8 cellular contexts compared by ENCODE assay signal in the genomic region with DNA sequence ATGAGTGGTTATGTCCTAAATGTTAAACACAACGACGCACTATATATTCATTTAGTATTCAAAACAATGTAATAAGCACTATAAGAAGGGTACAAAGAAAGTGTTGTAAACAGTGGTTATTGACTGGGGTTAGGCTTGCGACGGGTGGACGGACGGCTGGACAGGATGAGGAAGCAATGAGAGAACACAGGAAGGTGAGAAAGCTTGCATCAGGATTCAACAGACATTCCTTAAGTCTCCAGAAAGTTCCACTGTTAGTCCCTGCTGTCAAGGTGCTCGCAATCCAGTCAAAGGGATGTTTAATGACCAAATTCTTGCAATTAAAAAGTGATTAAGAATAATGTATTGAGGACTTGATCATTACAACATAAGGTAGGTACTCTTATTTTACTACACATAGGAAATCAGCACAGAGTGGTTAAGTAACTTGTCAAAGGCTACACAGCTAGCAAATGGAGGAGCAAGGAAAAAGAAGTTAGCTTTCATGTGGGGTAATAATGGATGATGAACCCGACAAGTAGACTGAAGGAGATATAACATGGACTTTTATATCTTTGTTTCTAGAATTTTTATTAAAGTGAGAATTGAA. TPM values are rescaled to one million over a fixed set of nuclear protein-coding genes. Genes with fewer than 3 reads are reported as not detected.
DNase-seq lines count a peak whose midpoint lies in the region; ATAC-seq and TF ChIP-seq lines count a peak whose summit lies in the region.

No MANE protein-coding gene starts in this region.

- no peaks in the 10 kb centered on the region for H3K9me3 Mint-ChIP-seq in dendritic cell treated with granulocyte-macrophage colony-stimulating factor and Interleukin-4, amounts not matched to agents 40 ng/mL and 50 ng/mL, for 4 days

- TSS peak; percentile 71 for BruUV-seq in PC-3 (replicated peaks; lab: Mats Ljungman, UMichigan)

- H3K4me3 ChIP-seq in GM23248 (peak overlapping the region; percentile 98), PC-3 (ENCODE audit: low read length) (peak overlapping the region; percentile 95), mucosa of rectum (ENCODE audit: low read length in 2 of 2) (peak overlapping the region; percentile 95 to 98)

- H3K27me3 ChIP-seq in GM23248 (replicated peaks; ENCODE audit: insufficient read depth) (no peaks in the 10 kb centered on the region), PC-3 (ENCODE audit: low read length) (no peaks in the 10 kb centered on the region), mucosa of rectum (ENCODE audit: control insufficient read depth in 2 of 2, insufficient read depth in 2 of 2, low read length in 2 of 2) (no peaks in the 10 kb centered on the region)

- peak; percentile 8; the same call in 1 of the 2 replicates for ATAC-seq in PC-3

- no peaks in the 10 kb centered on the region for H3K27me3 Mint-ChIP-seq in dendritic cell treated with granulocyte-macrophage colony-stimulating factor and Interleukin-4, amounts not matched to agents 40 ng/mL and 50 ng/mL, for 4 days

- H3K36me3 Mint-ChIP-seq in dendritic cell treated with granulocyte-macrophage colony-stimulating factor and Interleukin-4, amounts not matched to agents 40 ng/mL and 50 ng/mL, for 4 days (ENCODE audit: low read depth): peaks cover 13% of the 10 kb centered on the region

- intact Hi-C loops in PC-3 (cut with micrococcal nuclease): no loop called here
- intact Hi-C loops in dendritic cell treated with granulocyte-macrophage colony-stimulating factor and Interleukin-4, amounts not matched to agents 40 ng/mL and 50 ng/mL, for 4 days (cut with micrococcal nuclease): no loop called here

- H4K20me1 ChIP-seq in GM23248 (ENCODE audit: insufficient read depth): no peaks in the 10 kb centered on the region
- H4K20me1 ChIP-seq in PC-3 (ENCODE audit: low read length): no peaks in the 10 kb centered on the region

- in situ Hi-C loops in GM23248 (cut with MboI): no loop called here

- DNase-seq in GM23248 (peak; percentile 54), PC-3 (peak; percentile 21), dedifferentiated amniotic fluid mesenchymal stem cell (ENCODE audit: extremely low spot score) (no peak), superior temporal gyrus (ENCODE audit: extremely low spot score) (no peak)
- no peak for DNase-seq in stimulated activated CD4-positive, alpha-beta T cell treated with anti-CD3 and anti-CD28 coated beads, Interleukin-15, amount 100 ng/mL, for 24 hours

- H3K4me2 ChIP-seq in GM23248 (ENCODE audit: unreplicated experiment) (peak overlapping the region; percentile 95), PC-3 (ENCODE audit: low read length) (peak overlapping the region; percentile 81)

- peak overlapping the region; percentile 96 for H3K27ac ChIP-seq in C4-2B
- H3K27ac ChIP-seq in GM23248: peak overlapping the region; percentile 92
- peak overlapping the region; percentile 94 for H3K27ac ChIP-seq in PC-3 (ENCODE audit: low read length)
- H3K27ac ChIP-seq in mucosa of rectum (ENCODE audit: low read depth in 2 of 2, low read length in 2 of 2): peak overlapping the region; percentile 88 to 94

- H3K9me3 ChIP-seq in GM23248 (ENCODE audit: low read depth) (no peaks in the 10 kb centered on the region), PC-3 (ENCODE audit: low read length) (no peaks in the 10 kb centered on the region), mucosa of rectum (ENCODE audit: control insufficient read depth in 2 of 2, low read length in 2 of 2) (no peaks in the 10 kb centered on the region)

- H3F3A ChIP-seq in GM23248 (ENCODE audit: insufficient read depth) (peaks cover 12% of the 10 kb centered on the region), PC-3 (ENCODE audit: low read length, unreplicated experiment) (no peaks in the 10 kb centered on the region)

- POLR2A ChIA-PET in PC-3 (lab: Charles Lee; ENCODE audit: unreplicated experiment): interaction anchor here (0.6 kb wide), 1 partner anchor 188 kb away, joined by 6 read pairs; no protein-coding TSS in a partner anchor

- peak overlapping the region; percentile 92 for H3K27ac Mint-ChIP-seq in dendritic cell treated with granulocyte-macrophage colony-stimulating factor and Interleukin-4, amounts not matched to agents 40 ng/mL and 50 ng/mL, for 4 days

- 0 out of 2 replicates have a peak, but pooled peaks cover under 1% of the 10 kb centered on the region for H3K36me3 ChIP-seq in GM23248 (ENCODE audit: low read depth)
- H3K36me3 ChIP-seq in PC-3 (ENCODE audit: low read depth, low read length): no peaks in the 10 kb centered on the region
- no peaks in the 10 kb centered on the region for H3K36me3 ChIP-seq in mucosa of rectum (ENCODE audit: control insufficient read depth in 2 of 2, insufficient read depth in 2 of 2, low read length in 2 of 2)

- no peaks in the 10 kb centered on the region for H3K9me2 ChIP-seq in GM23248 (ENCODE audit: insufficient read depth)
- H3K9me2 ChIP-seq in PC-3 (replicated peaks; ENCODE audit: low read length): no peaks in the 10 kb centered on the region

- H3K79me2 ChIP-seq in GM23248 (ENCODE audit: insufficient read depth): peaks cover 37% of the 10 kb centered on the region
- peaks cover 40% of the 10 kb centered on the region for H3K79me2 ChIP-seq in PC-3 (ENCODE audit: low read length)

- H3K4me1 ChIP-seq in GM23248 (ENCODE audit: insufficient read depth) (peaks cover 36% of the 10 kb centered on the region), PC-3 (ENCODE audit: insufficient read depth, low read length) (peaks cover 26% of the 10 kb centered on the region), mucosa of rectum (ENCODE audit: control insufficient read depth in 2 of 2, insufficient read depth in 2 of 2, low read length in 2 of 2) (peaks cover 8 to 15% of the 10 kb centered on the region in 2 donors)

- TF ChIP-seq CTCF in C4-2B (conservative IDR thresholded peaks at IDR 0.05) (no peak), PC-3 (conservative IDR thresholded peaks at IDR 0.05; ENCODE audit: low read depth, low read length) (no peak)

- H2AFZ ChIP-seq in GM23248 (peak overlapping the region; percentile 99), PC-3 (ENCODE audit: low read length) (peak overlapping the region; percentile 83)

- CTCF ChIA-PET in PC-3 (lab: Charles Lee): no interaction called here

- H3K9ac ChIP-seq in GM23248 (peak overlapping the region; percentile 95), PC-3 (ENCODE audit: low read length) (peak overlapping the region; percentile 93), mucosa of rectum (ENCODE audit: low read depth in 1 of 2, low read length in 2 of 2) (peak overlapping the region; percentile 89 to 92)

- peak overlapping the region; percentile 98 for H3K4me3 Mint-ChIP-seq in dendritic cell treated with granulocyte-macrophage colony-stimulating factor and Interleukin-4, amounts not matched to agents 40 ng/mL and 50 ng/mL, for 4 days

- H3K4me1 Mint-ChIP-seq in dendritic cell treated with granulocyte-macrophage colony-stimulating factor and Interleukin-4, amounts not matched to agents 40 ng/mL and 50 ng/mL, for 4 days (ENCODE audit: low read depth): peaks cover 24% of the 10 kb centered on the region

- 8 to 10% methylated on average over 8 of the region's 8 CpGs for WGBS in GM23248 (ENCODE audit: low coverage in 1 of 2, low lambda C conversion rate in 2 of 2, missing lambda C conversion rate in 2 of 2), 2 experiments

RNA-seq across cellular contexts. Expression of a gene that starts 1.0 kb away (rescaled TPM):
- 27.3 and 45.9 TPM in 2 replicates for total RNA-seq in GM23248 (2014; rRNA removed; shearing (Covaris generic))
- polyA plus RNA-seq in GM23248 (2016; fragmentation: Nextera tagmentation; extraction: Ambion mirVana): 41.0 and 44.2 TPM in 2 replicates
- 43.3 and 69.6 TPM in 2 replicates for total RNA-seq in PC-3 (2014; rRNA removed)

RNA-seq across cellular contexts. Expression of a gene that starts 55.4 kb away (rescaled TPM):
- not detected in 2 replicates for total RNA-seq in GM23248 (2014; rRNA removed; shearing (Covaris generic))
- polyA plus RNA-seq in GM23248 (2016; fragmentation: Nextera tagmentation; extraction: Ambion mirVana): not detected in 2 replicates
- not detected in 2 replicates for total RNA-seq in PC-3 (2014; rRNA removed)

Comparison
In these comparisons a context has a peak if more than half of its experiments do, and no peak if none do; other contexts are left out.
1. DNase-seq: peak in GM23248 (single experiment) and PC-3 (single experiment); none in dedifferentiated amniotic fluid mesenchymal stem cell (single experiment), superior temporal gyrus (single experiment) and stimulated activated CD4-positive, alpha-beta T cell treated with anti-CD3 and anti-CD28 coated beads, Interleukin-15, amount 100 ng/mL, for 24 hours (single experiment).
2. Peak in every context shown above with its lines, with median percentiles within 50 percentile points of each other: H3K27ac ChIP-seq, H3K4me3 ChIP-seq and H3K9ac ChIP-seq.